Comparison of ENCODE assay signal across 15 cellular contexts in genomic region chr12:124024263-124024678, GRCh38. TPM values are rescaled to one million over a fixed set of nuclear protein-coding genes. Genes with fewer than 3 reads are reported as not detected.
DNase-seq lines count a peak whose midpoint lies in the region; ATAC-seq, FAIRE-seq and TF ChIP-seq lines count a peak whose summit lies in the region.
"Had no signal": no experiment of that assay in that cellular context is flagged by ENCODE, and none has a peak within 500 bp of the region (broad histone marks: within the 10 kb centered on the region; RNA-seq: fewer than 3 reads in every experiment).

No MANE protein-coding gene starts in this region.

- no peak for TF ChIP-seq CTCF in HEK293 (tag by site-specific recombination; IDR thresholded peaks at IDR 0.05)
- no peak for TF ChIP-seq CTCF in pancreas (IDR thresholded peaks at IDR 0.05)

- H3K36me3 ChIP-seq in HEK293 (ENCODE audit: control insufficient read depth in 2 of 2, insufficient read depth in 1 of 2, low read length in 2 of 2) (no peaks in the 10 kb centered on the region), SJCRH30 (no peaks in the 10 kb centered on the region), pancreas (no peaks in the 10 kb centered on the region), neuronal stem cell (replicated peaks in 1 of 2; ENCODE audit: control insufficient read depth in 2 of 2, insufficient read depth in 2 of 2, low read length in 2 of 2) (no peaks in the 10 kb centered on the region)
- H3K36me3 ChIP-seq: prostate gland, upper lobe of left lung had no signal

- peak; percentile 81 for DNase-seq in AG20443 (ENCODE audit: low spot score)
- DNase-seq in SJCRH30: peak; percentile 44 to 63
- DNase-seq in fibroblast of gingiva (ENCODE audit: low read depth): peak; percentile 57
- no peak for DNase-seq in pancreas
- DNase-seq in neuronal stem cell (ENCODE audit: low spot score): no peak
- DNase-seq: activated CD4-positive, alpha-beta memory T cell treated with anti-CD3 and anti-CD28 coated beads for 36 hours; DMS79; MM.1S; mucosa of descending colon; upper lobe of left lung had no signal

- H2AFZ ChIP-seq in neuronal stem cell (ENCODE audit: low read length): no peak overlapping the region
- H2AFZ ChIP-seq: GM23338 had no signal

- H3K9ac ChIP-seq in neuronal stem cell (ENCODE audit: low read depth, low read length, poor library complexity): no peak overlapping the region

- H3K4ac ChIP-seq in neuronal stem cell (ENCODE audit: low read length): no peak overlapping the region

- POLR2A ChIA-PET in HEK293 (lab: Yijun Ruan, JAX): no interaction called here

- H3K9me3 ChIP-seq in HEK293 (ENCODE audit: control insufficient read depth, insufficient read depth, low read depth, low read length) (no peaks in the 10 kb centered on the region), SJCRH30 (replicated peaks) (no peaks in the 10 kb centered on the region), pancreas (no peaks in the 10 kb centered on the region), neuronal stem cell (replicated peaks in 1 of 2; ENCODE audit: control insufficient read depth in 2 of 2, insufficient read depth in 1 of 2, low read depth in 1 of 2, low read length in 2 of 2) (peaks cover 0 to 4% of the 10 kb centered on the region in 2 donors)
- H3K9me3 ChIP-seq: mucosa of descending colon, prostate gland, upper lobe of left lung had no signal

- H2BK15ac ChIP-seq in neuronal stem cell (ENCODE audit: low read length): no peak overlapping the region

- H3K14ac ChIP-seq in neuronal stem cell (ENCODE audit: low read length): no peak overlapping the region

- H3K4me3 ChIP-seq in HEK293 (ENCODE audit: low read depth, low read length): no peak overlapping the region
- H3K4me3 ChIP-seq in SJCRH30: no peak overlapping the region
- H3K4me3 ChIP-seq in pancreas: no peak overlapping the region
- H3K4me3 ChIP-seq in neuronal stem cell (ENCODE audit: low read length in 2 of 2): no peak overlapping the region
- H3K4me3 ChIP-seq: GM23338, mucosa of descending colon, prostate gland, upper lobe of left lung had no signal

- H3K18ac ChIP-seq in neuronal stem cell (ENCODE audit: low read length): no peak overlapping the region

- no peak overlapping the region for H2BK120ac ChIP-seq in neuronal stem cell (ENCODE audit: low read depth, low read length)

- H2BK5ac ChIP-seq in neuronal stem cell (ENCODE audit: low read length): no peak overlapping the region

- no peak overlapping the region for H4K8ac ChIP-seq in neuronal stem cell (ENCODE audit: low read depth, low read length)

- no peak overlapping the region for H2AK5ac ChIP-seq in neuronal stem cell (ENCODE audit: low read depth, low read length)

- WGBS in pancreas, 2 donors: 85 to 90% methylated on average over 8 of the region's 8 CpGs
- no CpG with 5 or more reads among the region's 8 CpGs for WGBS in neuronal stem cell (ENCODE audit: extremely low coverage in 2 of 2, insufficient read length in 2 of 2, insufficient replicate concordance in 1 of 2), 2 donors

- no peaks in the 10 kb centered on the region for H3K79me1 ChIP-seq in neuronal stem cell (ENCODE audit: low read depth, low read length)

- no peak overlapping the region for H4K91ac ChIP-seq in neuronal stem cell (ENCODE audit: low read depth, low read length, poor library complexity)

- H3K4me1 ChIP-seq in HEK293 (ENCODE audit: control insufficient read depth, insufficient read depth, low read length): no peaks in the 10 kb centered on the region
- H3K4me1 ChIP-seq in SJCRH30: peaks cover 27% of the 10 kb centered on the region
- no peaks in the 10 kb centered on the region for H3K4me1 ChIP-seq in pancreas
- H3K4me1 ChIP-seq in neuronal stem cell (ENCODE audit: control insufficient read depth in 2 of 2, insufficient read depth in 1 of 2, low read depth in 1 of 2, low read length in 2 of 2): peaks cover 3 to 8% of the 10 kb centered on the region in 2 donors
- H3K4me1 ChIP-seq: prostate gland, upper lobe of left lung had no signal

- no peak overlapping the region for H2BK12ac ChIP-seq in neuronal stem cell (ENCODE audit: low read length)

- H3K23ac ChIP-seq in neuronal stem cell (ENCODE audit: low read depth, low read length, poor library complexity): no peak overlapping the region

- H3K4me2 ChIP-seq in neuronal stem cell (ENCODE audit: insufficient read depth, low read length, poor library complexity, severe bottlenecking): no peak overlapping the region
- H3K4me2 ChIP-seq: GM23338 had no signal

- CTCF ChIA-PET in HEK293 (lab: Yijun Ruan, JAX): interaction anchor here (0.9 to 2.1 kb wide), 2 partner anchors 12 to 23 kb away, joined by 3 to 8 read pairs; no protein-coding TSS in a partner anchor

- no peak for FAIRE-seq in pancreas (lab: Jason Lieb, UNC)

- intact Hi-C loops in pancreas (cut with DNase I): loop anchor here in 1 of 3 donors (10.0 kb wide), 1 partner anchor 119 kb away; no protein-coding TSS in a partner anchor

- ATAC-seq in GM21723 (IDR thresholded peaks at IDR 0.05; ENCODE audit: unreplicated experiment): no peak
- no peak for ATAC-seq in pancreas
- no peak for ATAC-seq in GM21528 (IDR thresholded peaks at IDR 0.05; ENCODE audit: low FRiP score, unreplicated experiment)
- ATAC-seq: GM23338, mucosa of descending colon had no signal

- no peak overlapping the region for H3K27ac ChIP-seq in HEK293 (ENCODE audit: extremely low read depth, low read depth, low read length)
- no peak overlapping the region for H3K27ac ChIP-seq in SJCRH30
- no peak overlapping the region for H3K27ac ChIP-seq in pancreas
- H3K27ac ChIP-seq in neuronal stem cell (replicated peaks; ENCODE audit: low read length): no peak overlapping the region
- H3K27ac ChIP-seq: prostate gland, upper lobe of left lung had no signal

- H3K27me3 ChIP-seq in SJCRH30 (no peaks in the 10 kb centered on the region), pancreas (no peaks in the 10 kb centered on the region), neuronal stem cell (ENCODE audit: control insufficient read depth in 3 of 3, insufficient read depth in 3 of 3, low read depth in 1 of 3, low read length in 3 of 3) (no peaks in the 10 kb centered on the region)
- H3K27me3 ChIP-seq: upper lobe of left lung had no signal

TF ChIP-seq in HEK293, 187 proteins besides CTCF, POLR2A, EP300 and RAD21:
- no peak for TF ChIP-seq ZBTB48 (tag by site-specific recombination; IDR thresholded peaks at IDR 0.05)
- no peak for TF ChIP-seq GLIS1 (tag by site-specific recombination; IDR thresholded peaks at IDR 0.05)
- peak; percentile 52 for TF ChIP-seq ZIC2 (tag by site-specific recombination; IDR thresholded peaks at IDR 0.05)

RNA-seq across cellular contexts. Expression of gene ZNF664, which starts 51.3 kb away (rescaled TPM):
- 102 TPM in 2 replicates for total RNA-seq in SJCRH30 (2014; rRNA removed; shearing (Covaris generic))
- 10 to 100 TPM; 45.4 to 72.7 (median 57.6) TPM for total RNA-seq in pancreas
- 10 to 100 TPM; 23.0 to 36.5 TPM for polyA plus RNA-seq in pancreas
- polyA plus RNA-seq in neuronal stem cell (2013, experiment 1 of 2): 130 TPM
- 131 TPM for polyA plus RNA-seq in neuronal stem cell (2013, experiment 2 of 2)

RNA-seq across cellular contexts. Expression of gene CCDC92, which starts 51.6 kb away (rescaled TPM):
- 7.6 and 7.7 TPM in 2 replicates for total RNA-seq in SJCRH30 (2014; rRNA removed; shearing (Covaris generic))
- 10 to 100 TPM in 5 of 6 donors, 1 to 10 TPM in 1; 9.2 to 18.3 (median 11.3) TPM for total RNA-seq in pancreas
- polyA plus RNA-seq in pancreas: 10 to 100 TPM; 25.6 to 29.4 TPM
- polyA plus RNA-seq in neuronal stem cell (2013, experiment 1 of 2): 34.1 TPM
- 32.6 TPM for polyA plus RNA-seq in neuronal stem cell (2013, experiment 2 of 2)

Comparison
In these comparisons a context has a peak if more than half of its experiments do, and no peak if none do; other contexts are left out.
1. DNase-seq: peak in AG20443 (single experiment), SJCRH30 (2 of 2) and fibroblast of gingiva (single experiment); none in pancreas (0 of 6) and neuronal stem cell (single experiment).